ENCODE assay signal across 8 cellular contexts in the genomic region with DNA sequence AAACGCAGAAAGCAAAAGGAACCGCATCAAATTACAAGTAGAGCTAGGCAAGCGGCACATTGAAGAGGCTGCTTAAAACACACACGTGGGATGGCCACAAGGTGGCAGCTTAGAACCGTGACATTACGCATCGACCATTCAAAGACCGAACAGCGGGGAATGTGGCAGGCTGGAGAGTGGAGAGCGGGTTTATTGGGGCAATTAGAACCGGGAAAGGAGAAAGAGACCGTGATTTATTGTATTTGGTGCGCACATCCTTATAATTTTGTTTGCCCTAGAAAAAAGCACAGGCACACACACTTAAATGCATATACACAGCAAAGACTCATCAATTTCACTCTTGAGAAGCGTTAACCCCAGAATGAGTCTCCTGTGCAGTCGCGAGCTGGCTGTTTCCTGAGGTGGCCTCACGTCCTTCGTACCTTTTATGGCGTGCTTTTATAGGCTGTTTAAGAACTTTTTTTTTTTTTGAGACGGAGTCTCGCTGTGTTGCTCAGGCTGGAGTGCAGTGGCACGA. TPM values are rescaled to one million over a fixed set of nuclear protein-coding genes. Genes with fewer than 3 reads are reported as not detected.
DNase-seq lines count a peak whose midpoint lies in the region; ATAC-seq and TF ChIP-seq lines count a peak whose summit lies in the region.

No MANE protein-coding gene starts in this region.

- H3K36me3 Mint-ChIP-seq in CD8-positive, alpha-beta T cell = no peaks in the 10 kb centered on the region

- H3K9me3 ChIP-seq in CD8-positive, alpha-beta T cell (ENCODE audit: low read length) = no peaks in the 10 kb centered on the region
- no peaks in the 10 kb centered on the region for H3K9me3 ChIP-seq in lower lobe of right lung

- H3K27me3 ChIP-seq in CD8-positive, alpha-beta T cell (ENCODE audit: insufficient read depth, low read length) = no peaks in the 10 kb centered on the region
- H3K27me3 ChIP-seq in lower lobe of right lung (ENCODE audit: low read depth) = no peaks in the 10 kb centered on the region

- DNase-seq in CD8-positive, alpha-beta T cell = peak; percentile 46 to 82 (median 67)
- peak; percentile 61 for DNase-seq in NCI-H526 treated with DMSO at 0.1 percent for 48 hours (lab: John Stamatoyannopoulos, UW)
- peak; percentile 45 to 64 for DNase-seq in activated CD4-positive, alpha-beta T cell treated with anti-CD3 and anti-CD28 coated beads, Interleukin-2, amount 50 U/mL, for 24 hours (ENCODE audit: low read depth in 1 of 2, low spot score in 1 of 2)
- peak; percentile 78 to 86 for DNase-seq in dermis microvascular lymphatic vessel endothelial cell (ENCODE audit: low read depth in 2 of 2)
- peak; percentile 76 for DNase-seq in lower lobe of right lung
- peak; percentile 55 for DNase-seq in stimulated activated CD8-positive, alpha-beta memory T cell treated with anti-CD3 and anti-CD28 coated beads, Interleukin-12 subunit alpha, Interleukin-12 subunit beta, amount 100 ng/mL, for 1 hour (ENCODE audit: low read depth)

- H3K4me1 Mint-ChIP-seq in CD8-positive, alpha-beta T cell (ENCODE audit: low read depth) = peaks cover 6% of the 10 kb centered on the region

- H3K4me3 Mint-ChIP-seq in CD8-positive, alpha-beta T cell = peak overlapping the region; percentile 75

- no peak overlapping the region for H3K27ac Mint-ChIP-seq in CD8-positive, alpha-beta T cell

- TF ChIP-seq CTCF in CD8-positive, alpha-beta T cell (IDR thresholded peaks at IDR 0.05) = peak; percentile 81
- TF ChIP-seq CTCF in lower lobe of right lung (IDR thresholded peaks at IDR 0.05) = peak; percentile 79

- CTCF ChIA-PET in CD8-positive, alpha-beta T cell (lab: Charles Lee) = interaction anchor here (0.5 to 7.0 kb wide), 33 partner anchors 8 to 425 kb away, joined by 3 to 94 read pairs (median 4); partner anchors contain the start of genes GAREM1 and RNF125

- ATAC-seq in CD8-positive, alpha-beta T cell = peak; percentile 93
- ATAC-seq in GM19452 (IDR thresholded peaks at IDR 0.05; ENCODE audit: unreplicated experiment) (peak; percentile 84), HG03565 (IDR thresholded peaks at IDR 0.05; ENCODE audit: unreplicated experiment) (peak; percentile 93), lower lobe of right lung (peak; percentile 97 to 98)

- peaks cover 4% of the 10 kb centered on the region for H3K27me3 Mint-ChIP-seq in CD8-positive, alpha-beta T cell (ENCODE audit: low read depth)

- no peaks in the 10 kb centered on the region for H3K4me1 ChIP-seq in CD8-positive, alpha-beta T cell (ENCODE audit: insufficient read depth, low read length)
- peaks cover 6% of the 10 kb centered on the region for H3K4me1 ChIP-seq in lower lobe of right lung

- H3K36me3 ChIP-seq in CD8-positive, alpha-beta T cell (ENCODE audit: insufficient read depth, low read length) = no peaks in the 10 kb centered on the region
- H3K36me3 ChIP-seq in lower lobe of right lung = no peaks in the 10 kb centered on the region

- peak overlapping the region; percentile 30 for H3K4me3 ChIP-seq in CD8-positive, alpha-beta T cell (ENCODE audit: low read depth, low read length)
- peak overlapping the region; percentile 38 for H3K4me3 ChIP-seq in lower lobe of right lung

- H3K27ac ChIP-seq in CD8-positive, alpha-beta T cell (ENCODE audit: low read depth, low read length) = no peak overlapping the region
- no peak overlapping the region for H3K27ac ChIP-seq in lower lobe of right lung

- no peaks in the 10 kb centered on the region for H3K9me3 Mint-ChIP-seq in CD8-positive, alpha-beta T cell

- intact Hi-C loops in CD8-positive, alpha-beta T cell (cut with DNase I, micrococcal nuclease) = loop anchor here (1.0 to 10.0 kb wide), 5 partner anchors 177 to 394 kb away; partner anchors contain the start of gene GAREM1 (in 1 of the 2)
- intact Hi-C loops in lower lobe of right lung (cut with DNase I) = loop anchor here (5.0 kb wide), 1 partner anchor 394 kb away; no protein-coding TSS in a partner anchor

- POLR2A ChIA-PET in CD8-positive, alpha-beta T cell (lab: Charles Lee) = interaction anchor here (1.1 to 1.4 kb wide), 4 partner anchors 139 to 399 kb away, joined by 3 to 10 read pairs (median 4); partner anchors contain the start of gene RNF125

RNA-seq across cellular contexts. Expression of gene MEP1B, which starts 31.7 kb away (rescaled TPM):
- total RNA-seq in CD8-positive, alpha-beta T cell = not detected
- total RNA-seq in dermis microvascular lymphatic vessel endothelial cell (not detected in 2 replicates), lower lobe of right lung (not detected)
